ENCODE assay signal across 8 cellular contexts in genomic region chr16:84647830-84648594, GRCh38. TPM values are rescaled to one million over a fixed set of nuclear protein-coding genes. Genes with fewer than 3 reads are reported as not detected.
A peak's percentile ranks its signal among the peaks of the same experiment; 100 is the strongest.
DNase-seq lines count a peak whose midpoint lies in the region; ATAC-seq lines count a peak whose summit lies in the region.

KLHL36 (plus strand) TSS chr16:84648511; CDS start chr16:84650868, 2,357 bp downstream.

- H3K4me1 Mint-ChIP-seq in activated T-cell treated with anti-CD3 and anti-CD28 coated beads, Interleukin-2, amount 50 U/mL, for 24 hours (ENCODE audit: low read depth) = peaks cover 43% of the 10 kb centered on the region
- H3K4me1 Mint-ChIP-seq in naive B cell = peaks cover 37 to 59% (median 52%) of the 10 kb centered on the region in 3 donors
- peaks cover 47% of the 10 kb centered on the region for H3K4me1 Mint-ChIP-seq in stimulated activated memory B cell treated with anti-CD40 and anti-IgM and Interleukin-4, amounts not matched to agents 10 μg/mL and 1 μg/mL and 100 μg/mL, for 72 hours

- peak within 1 kb of the TSS; percentile 79 for H3K4me3 Mint-ChIP-seq in activated T-cell treated with anti-CD3 and anti-CD28 coated beads, Interleukin-2, amount 50 U/mL, for 24 hours
- H3K4me3 Mint-ChIP-seq in naive B cell = peak within 1 kb of the TSS; percentile 92 to 99 (median 95)
- peak within 1 kb of the TSS; percentile 89 for H3K4me3 Mint-ChIP-seq in stimulated activated memory B cell treated with anti-CD40 and anti-IgM and Interleukin-4, amounts not matched to agents 10 μg/mL and 1 μg/mL and 100 μg/mL, for 72 hours

- peak within 1 kb of the TSS; percentile 78 for H3K27ac Mint-ChIP-seq in activated T-cell treated with anti-CD3 and anti-CD28 coated beads, Interleukin-2, amount 50 U/mL, for 24 hours
- peak within 1 kb of the TSS; percentile 93 to 98 (median 95) for H3K27ac Mint-ChIP-seq in naive B cell
- peak within 1 kb of the TSS; percentile 92 for H3K27ac Mint-ChIP-seq in stimulated activated memory B cell treated with anti-CD40 and anti-IgM and Interleukin-4, amounts not matched to agents 10 μg/mL and 1 μg/mL and 100 μg/mL, for 72 hours

- no peaks in the 10 kb centered on the region for H3K9me3 Mint-ChIP-seq in activated T-cell treated with anti-CD3 and anti-CD28 coated beads, Interleukin-2, amount 50 U/mL, for 24 hours
- no peaks in the 10 kb centered on the region for H3K9me3 Mint-ChIP-seq in naive B cell
- H3K9me3 Mint-ChIP-seq in stimulated activated memory B cell treated with anti-CD40 and anti-IgM and Interleukin-4, amounts not matched to agents 10 μg/mL and 1 μg/mL and 100 μg/mL, for 72 hours = no peaks in the 10 kb centered on the region

- peaks cover 31% of the 10 kb centered on the region for H3K36me3 Mint-ChIP-seq in activated T-cell treated with anti-CD3 and anti-CD28 coated beads, Interleukin-2, amount 50 U/mL, for 24 hours (ENCODE audit: low read depth)
- H3K36me3 Mint-ChIP-seq in naive B cell = peaks cover 0 to 6% of the 10 kb centered on the region in 2 donors
- H3K36me3 Mint-ChIP-seq in stimulated activated memory B cell treated with anti-CD40 and anti-IgM and Interleukin-4, amounts not matched to agents 10 μg/mL and 1 μg/mL and 100 μg/mL, for 72 hours = peaks cover 21% of the 10 kb centered on the region

- peak; percentile 45 for DNase-seq in NCI-H146 (lab: John Stamatoyannopoulos, UW)
- DNase-seq in NCI-H146 treated with DMSO at 0.1 percent for 48 hours (lab: John Stamatoyannopoulos, UW; ENCODE audit: unreplicated experiment) = no peak
- peak; percentile 20 to 51 for DNase-seq in NOMO-1 (lab: John Stamatoyannopoulos, UW; ENCODE audit: unreplicated experiment in 2 of 2)
- peak; percentile 84 for DNase-seq in activated T-cell treated with anti-CD3 and anti-CD28 coated beads, Interleukin-2, amount 50 U/mL, for 24 hours
- peak; percentile 78 for DNase-seq in naive B cell

- peak; percentile 77 for ATAC-seq in HG02610 (IDR thresholded peaks at IDR 0.05; ENCODE audit: unreplicated experiment)
- peak; percentile 61 for ATAC-seq in esophagus mucosa
- peak; percentile 84 to 85 for ATAC-seq in naive B cell (ENCODE audit: low read depth in 2 of 2)
- peak; percentile 92 for ATAC-seq in stimulated activated memory B cell treated with anti-CD40 and anti-IgM and Interleukin-4, amounts not matched to agents 10 μg/mL and 1 μg/mL and 100 μg/mL, for 72 hours

- peaks cover 3% of the 10 kb centered on the region for H3K27me3 Mint-ChIP-seq in activated T-cell treated with anti-CD3 and anti-CD28 coated beads, Interleukin-2, amount 50 U/mL, for 24 hours
- no peaks in the 10 kb centered on the region for H3K27me3 Mint-ChIP-seq in naive B cell
- H3K27me3 Mint-ChIP-seq in stimulated activated memory B cell treated with anti-CD40 and anti-IgM and Interleukin-4, amounts not matched to agents 10 μg/mL and 1 μg/mL and 100 μg/mL, for 72 hours = no peaks in the 10 kb centered on the region

RNA-seq across cellular contexts. Expression of gene KLHL36, which starts in this region (rescaled TPM):
- total RNA-seq in esophagus mucosa = 26.3 TPM
- polyA plus RNA-seq in naive B cell (ENCODE audit: low read depth in 6 of 6) = 10 to 100 TPM; 29.7 to 40.3 (median 37.5) TPM
